15 cellular contexts compared by ENCODE assay signal in genomic region chr15:35141743-35142356, GRCh38. TPM values are rescaled to one million over a fixed set of nuclear protein-coding genes. Genes with fewer than 3 reads are reported as not detected.
A peak's percentile ranks its signal among the peaks of the same experiment; 100 is the strongest.
DNase-seq lines count a peak whose midpoint lies in the region; ATAC-seq and TF ChIP-seq lines count a peak whose summit lies in the region.
"Had no signal": no experiment of that assay in that cellular context is flagged by ENCODE, and none has a peak within 500 bp of the region (broad histone marks: within the 10 kb centered on the region; RNA-seq: fewer than 3 reads in every experiment).

No MANE protein-coding gene starts in this region.

- no peaks in the 10 kb centered on the region for H3K4me1 ChIP-seq in aorta (ENCODE audit: control insufficient read depth in 1 of 2, insufficient read depth in 2 of 2, low read length in 2 of 2)

- no peak for TF ChIP-seq CTCF in brain microvascular endothelial cell (IDR thresholded peaks at IDR 0.05; ENCODE audit: low read depth, low read length, missing control alignments)

- H3K27ac ChIP-seq in brain microvascular endothelial cell (peak overlapping the region; percentile 62), aorta (ENCODE audit: low read depth in 1 of 2, low read length in 2 of 2) (no peak overlapping the region)
- H3K27ac ChIP-seq: dorsolateral prefrontal cortex, KMS-11 had no signal

- H3K36me3 ChIP-seq in brain microvascular endothelial cell (replicated peaks) (no peaks in the 10 kb centered on the region), aorta (ENCODE audit: control insufficient read depth in 1 of 2, insufficient read depth in 2 of 2, low read length in 1 of 2) (no peaks in the 10 kb centered on the region)

- H3K27me3 ChIP-seq in brain microvascular endothelial cell (replicated peaks) (no peaks in the 10 kb centered on the region), aorta (ENCODE audit: control insufficient read depth in 1 of 2, insufficient read depth in 2 of 2, low read length in 1 of 2) (no peaks in the 10 kb centered on the region)
- H3K27me3 ChIP-seq: dorsolateral prefrontal cortex had no signal

- peak; percentile 91 for DNase-seq in EH (ENCODE audit: low read depth)
- peak; percentile 74 for DNase-seq in HT1080 (ENCODE audit: low read depth)
- peak; percentile 17 for DNase-seq in brain microvascular endothelial cell
- DNase-seq in myocyte (ENCODE audit: low read depth): peak; percentile 14
- DNase-seq in aorta: no peak
- no peak for DNase-seq in globus pallidus (ENCODE audit: low spot score)
- DNase-seq: activated T-cell treated with anti-CD3 and anti-CD28 coated beads, Interleukin-2, amount 50 U/mL, for 4 hours; dorsolateral prefrontal cortex; islet precursor cell; NCI-H748 treated with DMSO at 0.1 percent for 48 hours; T-helper 9 cell had no signal

- in situ Hi-C loops in brain microvascular endothelial cell (cut with HindIII; ENCODE audit: low pct_ligation_motif_present, low sequenced_read_pairs): no loop called here

- H3K4me3 ChIP-seq in brain microvascular endothelial cell (ENCODE audit: low read depth, low read length) (no peak overlapping the region), aorta (ENCODE audit: low read length in 2 of 2) (no peak overlapping the region)
- H3K4me3 ChIP-seq: dorsolateral prefrontal cortex had no signal

- ATAC-seq in HG03442 (IDR thresholded peaks at IDR 0.05; ENCODE audit: unreplicated experiment) (no peak), aorta (ENCODE audit: low FRiP score) (no peak), HG03095 (IDR thresholded peaks at IDR 0.05; ENCODE audit: unreplicated experiment) (no peak)
- ATAC-seq: activated T-cell treated with anti-CD3 and anti-CD28 coated beads, Interleukin-2, amount 50 U/mL, for 4 hours had no signal

- intact Hi-C loops in aorta (cut with DNase I): no loop called here

- no peaks in the 10 kb centered on the region for H3K9me3 ChIP-seq in aorta (ENCODE audit: control insufficient read depth, low read length)

RNA-seq across cellular contexts. Expression of gene NANOGP8, which starts 56.8 kb away (rescaled TPM):
- total RNA-seq in HT1080 (2014; rRNA removed; shearing (Covaris generic)): not detected in 2 replicates
- polyA plus RNA-seq in HT1080 (2015; cell fraction: cytosol; rRNA removed): not detected in 2 replicates
- polyA plus RNA-seq in HT1080 (2015; cell fraction: nucleus; rRNA removed): not detected in 2 replicates
- 0.91 TPM in 1 of 2 replicates, not detected in the other for total RNA-seq in myocyte
- 0.18 TPM for polyA plus RNA-seq in myocyte (2012)
- 1 to 10 TPM; 1.2 to 1.5 TPM for total RNA-seq in aorta
- not detected for polyA plus RNA-seq in aorta
- total RNA-seq: activated T-cell treated with anti-CD3 and anti-CD28 coated beads, Interleukin-2, amount 50 U/mL, for 4 hours; pulmonary artery endothelial cell had no signal

Comparison
In these comparisons a context has a peak if more than half of its experiments do, and no peak if none do; other contexts are left out.
1. DNase-seq: peak in EH (single experiment), HT1080 (single experiment), brain microvascular endothelial cell (single experiment) and myocyte (single experiment); none in aorta (0 of 2) and globus pallidus (single experiment).